In the genomic region with DNA sequence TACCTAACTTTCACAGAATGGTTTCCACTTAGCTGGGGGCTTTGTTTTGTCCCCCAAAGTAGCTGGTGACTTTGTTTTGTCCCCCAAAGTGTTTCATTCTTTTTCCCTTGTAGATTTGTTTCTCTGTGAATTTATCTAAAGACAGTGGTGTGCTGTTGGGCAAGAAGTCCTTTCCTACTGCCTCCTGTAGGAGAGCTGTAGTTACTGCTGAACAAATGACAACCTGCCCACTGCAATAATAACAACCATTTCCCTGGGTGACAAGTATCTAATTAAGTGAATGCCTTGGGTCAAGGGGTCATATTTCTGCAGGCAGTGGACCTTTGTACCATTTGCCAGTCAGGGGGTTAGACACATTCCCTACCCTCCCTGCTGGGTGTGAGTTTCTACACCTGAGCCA, we compare ENCODE assay signal across 1 cellular context.
TF ChIP-seq lines count a peak whose summit lies in the region.

No MANE protein-coding gene starts in this region.

TF ChIP-seq in GM23338, 12 proteins besides CTCF, POLR2A, EP300 and RAD21:
- TF ChIP-seq, protein P1, sequence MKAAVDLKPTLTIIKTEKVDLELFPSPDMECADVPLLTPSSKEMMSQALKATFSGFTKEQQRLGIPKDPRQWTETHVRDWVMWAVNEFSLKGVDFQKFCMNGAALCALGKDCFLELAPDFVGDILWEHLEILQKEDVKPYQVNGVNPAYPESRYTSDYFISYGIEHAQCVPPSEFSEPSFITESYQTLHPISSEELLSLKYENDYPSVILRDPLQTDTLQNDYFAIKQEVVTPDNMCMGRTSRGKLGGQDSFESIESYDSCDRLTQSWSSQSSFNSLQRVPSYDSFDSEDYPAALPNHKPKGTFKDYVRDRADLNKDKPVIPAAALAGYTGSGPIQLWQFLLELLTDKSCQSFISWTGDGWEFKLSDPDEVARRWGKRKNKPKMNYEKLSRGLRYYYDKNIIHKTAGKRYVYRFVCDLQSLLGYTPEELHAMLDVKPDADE (IDR thresholded peaks at IDR 0.05) = no peak
- TF ChIP-seq JUNB (IDR thresholded peaks at IDR 0.05; ENCODE audit: unreplicated experiment) (no peak), NANOG (IDR thresholded peaks at IDR 0.05; ENCODE audit: borderline replicate concordance) (no peak), CREB1 (CRISPR knock-in tag; IDR thresholded peaks at IDR 0.05; ENCODE audit: low read depth) (no peak), EZH2phosphoT487 (IDR thresholded peaks at IDR 0.05; ENCODE audit: unreplicated experiment) (no peak), POLR2AphosphoS5 (IDR thresholded peaks at IDR 0.05; ENCODE audit: low read depth) (no peak), STAT1 (IDR thresholded peaks at IDR 0.05; ENCODE audit: unreplicated experiment) (no peak), ZNF114 (CRISPR knock-in tag; IDR thresholded peaks at IDR 0.05) (no peak), EZH2 (IDR thresholded peaks at IDR 0.05; ENCODE audit: low read depth, unreplicated experiment) (no peak), ZNF331 (CRISPR knock-in tag; IDR thresholded peaks at IDR 0.05; ENCODE audit: low read depth) (no peak)
- TF ChIP-seq, protein P2, sequence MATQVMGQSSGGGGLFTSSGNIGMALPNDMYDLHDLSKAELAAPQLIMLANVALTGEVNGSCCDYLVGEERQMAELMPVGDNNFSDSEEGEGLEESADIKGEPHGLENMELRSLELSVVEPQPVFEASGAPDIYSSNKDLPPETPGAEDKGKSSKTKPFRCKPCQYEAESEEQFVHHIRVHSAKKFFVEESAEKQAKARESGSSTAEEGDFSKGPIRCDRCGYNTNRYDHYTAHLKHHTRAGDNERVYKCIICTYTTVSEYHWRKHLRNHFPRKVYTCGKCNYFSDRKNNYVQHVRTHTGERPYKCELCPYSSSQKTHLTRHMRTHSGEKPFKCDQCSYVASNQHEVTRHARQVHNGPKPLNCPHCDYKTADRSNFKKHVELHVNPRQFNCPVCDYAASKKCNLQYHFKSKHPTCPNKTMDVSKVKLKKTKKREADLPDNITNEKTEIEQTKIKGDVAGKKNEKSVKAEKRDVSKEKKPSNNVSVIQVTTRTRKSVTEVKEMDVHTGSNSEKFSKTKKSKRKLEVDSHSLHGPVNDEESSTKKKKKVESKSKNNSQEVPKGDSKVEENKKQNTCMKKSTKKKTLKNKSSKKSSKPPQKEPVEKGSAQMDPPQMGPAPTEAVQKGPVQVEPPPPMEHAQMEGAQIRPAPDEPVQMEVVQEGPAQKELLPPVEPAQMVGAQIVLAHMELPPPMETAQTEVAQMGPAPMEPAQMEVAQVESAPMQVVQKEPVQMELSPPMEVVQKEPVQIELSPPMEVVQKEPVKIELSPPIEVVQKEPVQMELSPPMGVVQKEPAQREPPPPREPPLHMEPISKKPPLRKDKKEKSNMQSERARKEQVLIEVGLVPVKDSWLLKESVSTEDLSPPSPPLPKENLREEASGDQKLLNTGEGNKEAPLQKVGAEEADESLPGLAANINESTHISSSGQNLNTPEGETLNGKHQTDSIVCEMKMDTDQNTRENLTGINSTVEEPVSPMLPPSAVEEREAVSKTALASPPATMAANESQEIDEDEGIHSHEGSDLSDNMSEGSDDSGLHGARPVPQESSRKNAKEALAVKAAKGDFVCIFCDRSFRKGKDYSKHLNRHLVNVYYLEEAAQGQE (IDR thresholded peaks at IDR 0.05; ENCODE audit: unreplicated experiment) = no peak
- TF ChIP-seq, protein P3, sequence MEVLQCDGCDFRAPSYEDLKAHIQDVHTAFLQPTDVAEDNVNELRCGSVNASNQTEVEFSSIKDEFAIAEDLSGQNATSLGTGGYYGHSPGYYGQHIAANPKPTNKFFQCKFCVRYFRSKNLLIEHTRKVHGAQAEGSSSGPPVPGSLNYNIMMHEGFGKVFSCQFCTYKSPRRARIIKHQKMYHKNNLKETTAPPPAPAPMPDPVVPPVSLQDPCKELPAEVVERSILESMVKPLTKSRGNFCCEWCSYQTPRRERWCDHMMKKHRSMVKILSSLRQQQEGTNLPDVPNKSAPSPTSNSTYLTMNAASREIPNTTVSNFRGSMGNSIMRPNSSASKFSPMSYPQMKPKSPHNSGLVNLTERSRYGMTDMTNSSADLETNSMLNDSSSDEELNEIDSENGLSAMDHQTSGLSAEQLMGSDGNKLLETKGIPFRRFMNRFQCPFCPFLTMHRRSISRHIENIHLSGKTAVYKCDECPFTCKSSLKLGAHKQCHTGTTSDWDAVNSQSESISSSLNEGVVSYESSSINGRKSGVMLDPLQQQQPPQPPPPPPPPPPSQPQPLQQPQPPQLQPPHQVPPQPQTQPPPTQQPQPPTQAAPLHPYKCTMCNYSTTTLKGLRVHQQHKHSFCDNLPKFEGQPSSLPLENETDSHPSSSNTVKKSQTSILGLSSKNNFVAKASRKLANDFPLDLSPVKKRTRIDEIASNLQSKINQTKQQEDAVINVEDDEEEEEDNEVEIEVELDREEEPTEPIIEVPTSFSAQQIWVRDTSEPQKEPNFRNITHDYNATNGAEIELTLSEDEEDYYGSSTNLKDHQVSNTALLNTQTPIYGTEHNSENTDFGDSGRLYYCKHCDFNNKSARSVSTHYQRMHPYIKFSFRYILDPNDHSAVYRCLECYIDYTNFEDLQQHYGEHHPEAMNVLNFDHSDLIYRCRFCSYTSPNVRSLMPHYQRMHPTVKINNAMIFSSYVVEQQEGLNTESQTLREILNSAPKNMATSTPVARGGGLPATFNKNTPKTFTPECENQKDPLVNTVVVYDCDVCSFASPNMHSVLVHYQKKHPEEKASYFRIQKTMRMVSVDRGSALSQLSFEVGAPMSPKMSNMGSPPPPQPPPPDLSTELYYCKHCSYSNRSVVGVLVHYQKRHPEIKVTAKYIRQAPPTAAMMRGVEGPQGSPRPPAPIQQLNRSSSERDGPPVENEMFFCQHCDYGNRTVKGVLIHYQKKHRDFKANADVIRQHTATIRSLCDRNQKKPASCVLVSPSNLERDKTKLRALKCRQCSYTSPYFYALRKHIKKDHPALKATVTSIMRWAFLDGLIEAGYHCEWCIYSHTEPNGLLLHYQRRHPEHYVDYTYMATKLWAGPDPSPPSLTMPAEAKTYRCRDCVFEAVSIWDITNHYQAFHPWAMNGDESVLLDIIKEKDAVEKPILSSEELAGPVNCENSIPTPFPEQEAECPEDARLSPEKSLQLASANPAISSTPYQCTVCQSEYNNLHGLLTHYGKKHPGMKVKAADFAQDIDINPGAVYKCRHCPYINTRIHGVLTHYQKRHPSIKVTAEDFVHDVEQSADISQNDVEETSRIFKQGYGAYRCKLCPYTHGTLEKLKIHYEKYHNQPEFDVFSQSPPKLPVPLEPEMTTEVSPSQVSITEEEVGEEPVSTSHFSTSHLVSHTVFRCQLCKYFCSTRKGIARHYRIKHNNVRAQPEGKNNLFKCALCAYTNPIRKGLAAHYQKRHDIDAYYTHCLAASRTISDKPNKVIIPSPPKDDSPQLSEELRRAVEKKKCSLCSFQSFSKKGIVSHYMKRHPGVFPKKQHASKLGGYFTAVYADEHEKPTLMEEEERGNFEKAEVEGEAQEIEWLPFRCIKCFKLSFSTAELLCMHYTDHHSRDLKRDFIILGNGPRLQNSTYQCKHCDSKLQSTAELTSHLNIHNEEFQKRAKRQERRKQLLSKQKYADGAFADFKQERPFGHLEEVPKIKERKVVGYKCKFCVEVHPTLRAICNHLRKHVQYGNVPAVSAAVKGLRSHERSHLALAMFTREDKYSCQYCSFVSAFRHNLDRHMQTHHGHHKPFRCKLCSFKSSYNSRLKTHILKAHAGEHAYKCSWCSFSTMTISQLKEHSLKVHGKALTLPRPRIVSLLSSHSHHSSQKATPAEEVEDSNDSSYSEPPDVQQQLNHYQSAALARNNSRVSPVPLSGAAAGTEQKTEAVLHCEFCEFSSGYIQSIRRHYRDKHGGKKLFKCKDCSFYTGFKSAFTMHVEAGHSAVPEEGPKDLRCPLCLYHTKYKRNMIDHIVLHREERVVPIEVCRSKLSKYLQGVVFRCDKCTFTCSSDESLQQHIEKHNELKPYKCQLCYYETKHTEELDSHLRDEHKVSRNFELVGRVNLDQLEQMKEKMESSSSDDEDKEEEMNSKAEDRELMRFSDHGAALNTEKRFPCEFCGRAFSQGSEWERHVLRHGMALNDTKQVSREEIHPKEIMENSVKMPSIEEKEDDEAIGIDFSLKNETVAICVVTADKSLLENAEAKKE (CRISPR knock-in tag; IDR thresholded peaks at IDR 0.05) = no peak
